Comparison of ENCODE assay signal across 9 cellular contexts in the genomic region with DNA sequence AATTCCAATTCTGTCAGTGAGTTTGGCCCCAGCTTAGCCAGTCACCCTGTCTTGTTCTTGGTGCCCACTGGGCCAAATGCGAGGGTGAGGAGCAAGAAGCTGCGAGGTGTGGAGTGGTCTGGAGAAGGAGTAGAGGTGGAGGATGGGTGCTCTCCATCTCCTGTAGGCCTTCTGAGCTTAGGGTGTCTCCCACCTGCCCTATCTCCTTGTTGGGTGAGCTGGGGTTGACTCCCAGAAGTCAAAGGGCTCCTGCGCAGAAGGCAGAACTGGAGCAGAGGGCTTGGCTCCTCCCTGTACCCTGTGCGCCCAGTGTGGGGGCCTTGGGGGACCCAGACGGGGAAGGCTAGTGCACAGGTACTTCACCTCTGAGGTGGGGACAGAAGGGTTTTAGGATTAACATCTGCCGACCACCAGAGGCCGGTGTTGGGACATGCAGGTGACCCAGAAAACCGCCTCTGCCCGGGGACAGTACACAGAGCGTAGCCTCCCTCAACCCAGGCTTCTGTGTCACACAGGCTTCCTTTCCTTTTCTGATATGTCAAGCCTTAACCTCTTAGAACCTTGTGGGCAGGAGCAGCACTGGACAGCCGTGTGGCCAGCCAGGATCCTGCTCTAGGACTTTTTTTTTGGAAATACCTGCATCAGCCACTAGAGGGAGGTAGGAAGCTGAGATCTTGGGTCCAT. TPM values are rescaled to one million over a fixed set of nuclear protein-coding genes. Genes with fewer than 3 reads are reported as not detected.
DNase-seq lines count a peak whose midpoint lies in the region; ATAC-seq and TF ChIP-seq lines count a peak whose summit lies in the region.
"Had no signal": no experiment of that assay in that cellular context is flagged by ENCODE, and none has a peak within 500 bp of the region (broad histone marks: within the 10 kb centered on the region; RNA-seq: fewer than 3 reads in every experiment).

No MANE protein-coding gene starts in this region.

- no peaks in the 10 kb centered on the region for H3K79me2 ChIP-seq in GM23248 (ENCODE audit: insufficient read depth)

- no peaks in the 10 kb centered on the region for H3K9me3 ChIP-seq in GM23248 (ENCODE audit: low read depth)
- H3K9me3 ChIP-seq in lower lobe of right lung: peaks cover 2% of the 10 kb centered on the region

- WGBS in GM23248 (ENCODE audit: low coverage in 1 of 2, low lambda C conversion rate in 2 of 2, missing lambda C conversion rate in 2 of 2), 2 experiments: 39 to 46% methylated on average over 11 of the region's 11 CpGs

- peak overlapping the region; percentile 51 for H3K4me3 ChIP-seq in GM23248
- H3K4me3 ChIP-seq in lower lobe of right lung: no peak overlapping the region

- H3K36me3 ChIP-seq in GM23248 (ENCODE audit: low read depth): no peaks in the 10 kb centered on the region
- no peaks in the 10 kb centered on the region for H3K36me3 ChIP-seq in lower lobe of right lung

- no peaks in the 10 kb centered on the region for H4K20me1 ChIP-seq in GM23248 (ENCODE audit: insufficient read depth)

- peak overlapping the region; percentile 59 for H3K4me2 ChIP-seq in GM23248 (ENCODE audit: unreplicated experiment)

- DNase-seq in DMS53 treated with DMSO at 0.1 percent for 48 hours (lab: John Stamatoyannopoulos, UW; ENCODE audit: unreplicated experiment): peak; percentile 53
- DNase-seq in GM23248: peak; percentile 66
- DNase-seq in NCI-H146 treated with DMSO at 0.1 percent for 48 hours (lab: John Stamatoyannopoulos, UW; ENCODE audit: unreplicated experiment): peak; percentile 25
- peak; percentile 38 for DNase-seq in UCSD-AML1 (lab: John Stamatoyannopoulos, UW; ENCODE audit: unreplicated experiment)
- DNase-seq in dedifferentiated amniotic fluid mesenchymal stem cell (ENCODE audit: extremely low spot score): peak; percentile 72
- DNase-seq in lower lobe of right lung: peak; percentile 49
- peak; percentile 90 for DNase-seq in superior temporal gyrus (ENCODE audit: extremely low spot score)

- H3K4me1 ChIP-seq in GM23248 (ENCODE audit: insufficient read depth) (no peaks in the 10 kb centered on the region), lower lobe of right lung (no peaks in the 10 kb centered on the region)

- no peaks in the 10 kb centered on the region for H3F3A ChIP-seq in GM23248 (ENCODE audit: insufficient read depth)

- no peak overlapping the region for H3K9ac ChIP-seq in GM23248

- H3K9me2 ChIP-seq in GM23248 (ENCODE audit: insufficient read depth): no peaks in the 10 kb centered on the region

- H3K27me3 ChIP-seq in GM23248 (replicated peaks; ENCODE audit: insufficient read depth) (no peaks in the 10 kb centered on the region), lower lobe of right lung (ENCODE audit: low read depth) (no peaks in the 10 kb centered on the region)

- intact Hi-C loops in lower lobe of right lung (cut with DNase I): no loop called here

- TF ChIP-seq CTCF in lower lobe of right lung (IDR thresholded peaks at IDR 0.05): peak; percentile 83

- in situ Hi-C loops in GM23248 (cut with MboI): no loop called here

- H3K27ac ChIP-seq in GM23248 (no peak overlapping the region), lower lobe of right lung (no peak overlapping the region)

- ATAC-seq in lower lobe of right lung (peak; percentile 86 to 92), HG03378 (IDR thresholded peaks at IDR 0.05; ENCODE audit: unreplicated experiment) (no peak)

- 0 out of 2 replicates have a peak overlapping the region, but pooled peaks have one; percentile 50 for H2AFZ ChIP-seq in GM23248

RNA-seq across cellular contexts. Expression of gene IL5, which starts 16.9 kb away (rescaled TPM):
- not detected in 2 replicates for total RNA-seq in GM23248 (2014; rRNA removed; shearing (Covaris generic))
- not detected in 2 replicates for polyA plus RNA-seq in GM23248 (2016; fragmentation: Nextera tagmentation; extraction: Ambion mirVana)
- not detected for total RNA-seq in lower lobe of right lung
- total RNA-seq: temporal lobe had no signal

RNA-seq across cellular contexts. Expression of gene RAD50, which starts 30.3 kb away (rescaled TPM):
- 17.7 and 21.5 TPM in 2 replicates for total RNA-seq in GM23248 (2014; rRNA removed; shearing (Covaris generic))
- polyA plus RNA-seq in GM23248 (2016; fragmentation: Nextera tagmentation; extraction: Ambion mirVana): 40.9 and 44.0 TPM in 2 replicates
- 33.2 TPM for total RNA-seq in lower lobe of right lung

RNA-seq across cellular contexts. Expression of gene IRF1, which starts 35.9 kb away (rescaled TPM):
- 6.2 and 10.4 TPM in 2 replicates for total RNA-seq in GM23248 (2014; rRNA removed; shearing (Covaris generic))
- 21.7 and 22.2 TPM in 2 replicates for polyA plus RNA-seq in GM23248 (2016; fragmentation: Nextera tagmentation; extraction: Ambion mirVana)
- total RNA-seq in lower lobe of right lung: 81.2 TPM

Comparison
In these comparisons a context has a peak if more than half of its experiments do, and no peak if none do; other contexts are left out.
1. DNase-seq: peak in every context shown above with its lines; median percentile 90 in superior temporal gyrus; 72 in dedifferentiated amniotic fluid mesenchymal stem cell; 66 in GM23248; 53 in DMS53 treated with DMSO at 0.1 percent for 48 hours; 49 in lower lobe of right lung; 38 in UCSD-AML1; 25 in NCI-H146 treated with DMSO at 0.1 percent for 48 hours.